In the genomic region with DNA sequence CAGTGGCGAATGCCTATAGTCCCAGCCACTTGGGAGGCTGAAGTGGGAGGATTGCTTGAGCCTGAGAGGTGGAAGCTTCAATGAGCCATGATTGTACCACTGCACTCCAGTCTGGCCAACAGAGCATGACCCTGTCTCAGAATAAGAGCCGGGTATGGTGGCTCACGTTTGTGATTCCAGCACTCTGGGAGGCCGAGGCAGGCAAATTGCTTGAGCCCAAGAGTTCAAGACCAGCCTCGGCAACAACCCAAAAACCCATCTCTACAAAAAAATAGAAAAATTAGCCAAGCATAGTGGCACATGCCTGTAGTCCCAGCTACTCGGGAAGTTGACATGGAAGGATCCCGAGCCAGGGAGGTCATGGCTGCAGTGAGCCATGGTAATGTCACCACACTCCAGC, we compare ENCODE assay signal across 31 cellular contexts. TPM values are rescaled to one million over a fixed set of nuclear protein-coding genes. Genes with fewer than 3 reads are reported as not detected.
"Had no signal": no experiment of that assay in that cellular context is flagged by ENCODE, and none has a peak within 500 bp of the region (broad histone marks: within the 10 kb centered on the region; RNA-seq: fewer than 3 reads in every experiment).

No MANE protein-coding gene starts in this region.

- H3K36me3 ChIP-seq: adrenal gland, brain microvascular endothelial cell, breast epithelium had no signal

- ATAC-seq: activated CD4-positive, alpha-beta T cell treated with anti-CD3 and anti-CD28 coated beads for 36 hours; activated CD4-positive, CD25-positive, alpha-beta regulatory T cell treated with anti-CD3 and anti-CD28 coated beads, Interleukin-2, amount 50 U/mL, for 24 hours; activated CD8-positive, alpha-beta memory T cell treated with anti-CD3 and anti-CD28 coated beads, Interleukin-2, amount 10 ng/mL, durations not matched to agents 7 days and 5 days; activated CD8-positive, alpha-beta T cell treated with anti-CD3 and anti-CD28 coated beads, Interleukin-2, amount 10 ng/mL, durations not matched to agents 7 days and 5 days; body of pancreas had no signal

- H3K27me3 ChIP-seq: adrenal gland, body of pancreas, brain microvascular endothelial cell, breast epithelium had no signal

- DNase-seq: activated CD4-positive, alpha-beta memory T cell treated with anti-CD3 and anti-CD28 coated beads, Interleukin-2, amount 10 ng/mL, durations not matched to agents 7 days and 5 days; activated CD4-positive, alpha-beta T cell treated with anti-CD3 and anti-CD28 coated beads for 1 hour; activated CD4-positive, alpha-beta T cell treated with anti-CD3 and anti-CD28 coated beads for 48 hours; activated CD4-positive, alpha-beta T cell treated with anti-CD3 and anti-CD28 coated beads, Interleukin-2, amount 10 ng/mL, durations not matched to agents 7 days and 5 days; activated CD4-positive, alpha-beta T cell treated with anti-CD3 and anti-CD28 coated beads, Interleukin-2, amount 50 U/mL, for 48 hours; activated CD4-positive, CD25-positive, alpha-beta regulatory T cell; activated CD8-positive, alpha-beta memory T cell treated with anti-CD3 and anti-CD28 coated beads for 24 hours; activated CD8-positive, alpha-beta memory T cell treated with anti-CD3 and anti-CD28 coated beads, Interleukin-2, amount 10 ng/mL, durations not matched to agents 7 days and 5 days; activated CD8-positive, alpha-beta memory T cell treated with anti-CD3 and anti-CD28 coated beads, Interleukin-2, amount 50 U/mL, for 48 hours; activated CD8-positive, alpha-beta T cell treated with anti-CD3 and anti-CD28 coated beads, Interleukin-2, amount 10 ng/mL, durations not matched to agents 7 days and 5 days; activated effector memory CD4-positive, alpha-beta T cell treated with Interleukin-2 at 50 U/mL for 16 hours; activated gamma-delta T cell; activated naive CD4-positive, alpha-beta T cell treated with anti-CD3 and anti-CD28 coated beads, Interleukin-2, amount 10 ng/mL, durations not matched to agents 7 days and 5 days; activated T-cell treated with anti-CD3 and anti-CD28 coated beads, Interleukin-2, amount 50 U/mL, for 24 hours; activated T-cell treated with anti-CD3 and anti-CD28 coated beads, Interleukin-2, amount 50 U/mL, for 48 hours; adrenal gland; amniotic stem cell; aorta; body of pancreas; brain microvascular endothelial cell; central memory CD4-positive, alpha-beta T cell; T-helper 2 cell; T-helper 9 cell had no signal

- H3K27ac ChIP-seq: adrenal gland, body of pancreas, brain microvascular endothelial cell, breast epithelium, VCaP had no signal

- FAIRE-seq: astrocyte, colon, TTC549 had no signal

- H3K4me3 ChIP-seq: adrenal gland, body of pancreas, breast epithelium had no signal

- H3K9me3 ChIP-seq: adrenal gland, body of pancreas, breast epithelium had no signal

RNA-seq across cellular contexts. Expression of gene NECTIN2, which starts 5.3 kb away (rescaled TPM):
- total RNA-seq: activated CD4-positive, alpha-beta T cell treated with anti-CD3 and anti-CD28 coated beads, Interleukin-2, amount 10 ng/mL, durations not matched to agents 7 days and 5 days had no signal

RNA-seq across cellular contexts. Expression of gene BCAM, which starts 31.9 kb away (rescaled TPM):
- total RNA-seq: activated CD4-positive, alpha-beta memory T cell treated with anti-CD3 and anti-CD28 coated beads, Interleukin-2, amount 10 ng/mL, durations not matched to agents 7 days and 5 days; activated CD4-positive, alpha-beta T cell treated with anti-CD3 and anti-CD28 coated beads for 36 hours; activated CD4-positive, alpha-beta T cell treated with anti-CD3 and anti-CD28 coated beads, Interleukin-2, amount 10 ng/mL, durations not matched to agents 7 days and 5 days; activated CD8-positive, alpha-beta memory T cell treated with anti-CD3 and anti-CD28 coated beads, Interleukin-2, amount 10 ng/mL, durations not matched to agents 7 days and 5 days; activated CD8-positive, alpha-beta T cell treated with anti-CD3 and anti-CD28 coated beads, Interleukin-2, amount 10 ng/mL, durations not matched to agents 7 days and 5 days; activated T-helper 2 cell treated with anti-CD3 and anti-CD28 coated beads, Interferon-gamma antibody, Interleukin-2, Interleukin-4, amounts not matched to agents 10 μg/mL and 5 μg/mL and 100 μg/mL, durations not matched to agents 14 hours and 24 hours and 36 hours had no signal
